In genomic region chr10:10540383-10540782, GRCh38 we compare ENCODE assay signal across 35 cellular contexts.
"Had no signal": no experiment of that assay in that cellular context is flagged by ENCODE, and none has a peak within 500 bp of the region (broad histone marks: within the 10 kb centered on the region; RNA-seq: fewer than 3 reads in every experiment).

No MANE protein-coding gene starts in this region.

- H3K4me3 Mint-ChIP-seq: activated CD4-positive, alpha-beta memory T cell treated with anti-CD3 and anti-CD28 coated beads for 36 hours; activated CD4-positive, alpha-beta T cell treated with anti-CD3 and anti-CD28 coated beads for 36 hours; activated CD4-positive, alpha-beta T cell treated with anti-CD3 and anti-CD28 coated beads, Interleukin-2, amount 10 ng/mL, durations not matched to agents 24 days and 14 days; activated CD8-positive, alpha-beta memory T cell treated with anti-CD3 and anti-CD28 coated beads, Interleukin-2, amount 10 ng/mL, durations not matched to agents 7 days and 5 days; activated CD8-positive, alpha-beta T cell treated with anti-CD3 and anti-CD28 coated beads, Interleukin-2, amount 10 ng/mL, durations not matched to agents 7 days and 5 days; activated naive CD4-positive, alpha-beta T cell treated with anti-CD3 and anti-CD28 coated beads for 36 hours; activated naive CD4-positive, alpha-beta T cell treated with anti-CD3 and anti-CD28 coated beads, Interleukin-2, amount 50 U/mL, for 24 hours; activated naive CD8-positive, alpha-beta T cell treated with anti-CD3 and anti-CD28 coated beads for 36 hours; activated naive CD8-positive, alpha-beta T cell treated with anti-CD3 and anti-CD28 coated beads, Interleukin-2, amount 50 U/mL, for 24 hours; activated T-helper 1 cell treated with anti-CD3 and anti-CD28 coated beads, Interleukin-12 subunit alpha, Interleukin-12 subunit beta, Interleukin-2, Interleukin-4 antibody, amounts not matched to agents 30 ng/mL and 10 ng/mL and 1 ng/mL, durations not matched to agents 14 hours and 24 hours and 36 hours; brain had no signal

- H3K9me3 Mint-ChIP-seq: activated CD4-positive, alpha-beta memory T cell treated with anti-CD3 and anti-CD28 coated beads for 36 hours; activated CD4-positive, alpha-beta T cell treated with anti-CD3 and anti-CD28 coated beads, Interleukin-2, amount 10 ng/mL, durations not matched to agents 24 days and 14 days; activated naive CD4-positive, alpha-beta T cell treated with anti-CD3 and anti-CD28 coated beads for 36 hours; activated naive CD4-positive, alpha-beta T cell treated with anti-CD3 and anti-CD28 coated beads, Interleukin-2, amount 50 U/mL, for 24 hours; activated naive CD8-positive, alpha-beta T cell treated with anti-CD3 and anti-CD28 coated beads for 36 hours; activated naive CD8-positive, alpha-beta T cell treated with anti-CD3 and anti-CD28 coated beads, Interleukin-2, amount 50 U/mL, for 24 hours; activated T-helper 1 cell treated with anti-CD3 and anti-CD28 coated beads, Interleukin-12 subunit alpha, Interleukin-12 subunit beta, Interleukin-2, Interleukin-4 antibody, amounts not matched to agents 30 ng/mL and 10 ng/mL and 1 ng/mL, durations not matched to agents 14 hours and 24 hours and 36 hours; activated T-helper 2 cell treated with anti-CD3 and anti-CD28 coated beads, Interferon-gamma antibody, Interleukin-2, Interleukin-4, amounts not matched to agents 10 μg/mL and 5 μg/mL and 100 μg/mL, durations not matched to agents 14 hours and 24 hours and 36 hours had no signal

- H3K27ac Mint-ChIP-seq: activated CD4-positive, alpha-beta memory T cell treated with anti-CD3 and anti-CD28 coated beads for 36 hours; activated CD4-positive, alpha-beta T cell treated with anti-CD3 and anti-CD28 coated beads for 36 hours; activated CD4-positive, alpha-beta T cell treated with anti-CD3 and anti-CD28 coated beads, Interleukin-2, amount 10 ng/mL, durations not matched to agents 24 days and 14 days; activated CD8-positive, alpha-beta memory T cell treated with anti-CD3 and anti-CD28 coated beads, Interleukin-2, amount 10 ng/mL, durations not matched to agents 7 days and 5 days; activated CD8-positive, alpha-beta T cell treated with anti-CD3 and anti-CD28 coated beads, Interleukin-2, amount 10 ng/mL, durations not matched to agents 7 days and 5 days; activated naive CD4-positive, alpha-beta T cell treated with anti-CD3 and anti-CD28 coated beads for 36 hours; activated naive CD4-positive, alpha-beta T cell treated with anti-CD3 and anti-CD28 coated beads, Interleukin-2, amount 50 U/mL, for 24 hours; activated naive CD8-positive, alpha-beta T cell treated with anti-CD3 and anti-CD28 coated beads for 36 hours; activated naive CD8-positive, alpha-beta T cell treated with anti-CD3 and anti-CD28 coated beads, Interleukin-2, amount 50 U/mL, for 24 hours; activated T-helper 1 cell treated with anti-CD3 and anti-CD28 coated beads, Interleukin-12 subunit alpha, Interleukin-12 subunit beta, Interleukin-2, Interleukin-4 antibody, amounts not matched to agents 30 ng/mL and 10 ng/mL and 1 ng/mL, durations not matched to agents 14 hours and 24 hours and 36 hours; activated T-helper 2 cell treated with anti-CD3 and anti-CD28 coated beads, Interferon-gamma antibody, Interleukin-2, Interleukin-4, amounts not matched to agents 10 μg/mL and 5 μg/mL and 100 μg/mL, durations not matched to agents 14 hours and 24 hours and 36 hours; brain had no signal

- H3K4me1 Mint-ChIP-seq: activated CD4-positive, alpha-beta T cell treated with anti-CD3 and anti-CD28 coated beads for 36 hours; activated CD4-positive, alpha-beta T cell treated with anti-CD3 and anti-CD28 coated beads, Interleukin-2, amount 10 ng/mL, durations not matched to agents 24 days and 14 days; activated CD8-positive, alpha-beta memory T cell treated with anti-CD3 and anti-CD28 coated beads, Interleukin-2, amount 10 ng/mL, durations not matched to agents 7 days and 5 days; activated naive CD4-positive, alpha-beta T cell treated with anti-CD3 and anti-CD28 coated beads, Interleukin-2, amount 50 U/mL, for 24 hours; activated naive CD8-positive, alpha-beta T cell treated with anti-CD3 and anti-CD28 coated beads for 36 hours; activated naive CD8-positive, alpha-beta T cell treated with anti-CD3 and anti-CD28 coated beads, Interleukin-2, amount 50 U/mL, for 24 hours had no signal

- H3K36me3 Mint-ChIP-seq: activated CD4-positive, alpha-beta memory T cell treated with anti-CD3 and anti-CD28 coated beads for 36 hours; activated CD8-positive, alpha-beta memory T cell treated with anti-CD3 and anti-CD28 coated beads, Interleukin-2, amount 10 ng/mL, durations not matched to agents 7 days and 5 days; activated naive CD4-positive, alpha-beta T cell treated with anti-CD3 and anti-CD28 coated beads, Interleukin-2, amount 50 U/mL, for 24 hours; activated naive CD8-positive, alpha-beta T cell treated with anti-CD3 and anti-CD28 coated beads for 36 hours; brain had no signal

- H3K4me1 ChIP-seq: adrenal gland, breast epithelium, colonic mucosa, esophagus squamous epithelium, gastroesophageal sphincter had no signal

- H3K36me3 ChIP-seq: adrenal gland, breast epithelium, cardiac muscle cell, colonic mucosa, esophagus squamous epithelium, gastroesophageal sphincter had no signal

- H3K27ac ChIP-seq: adrenal gland, breast epithelium, cardiac muscle cell, colonic mucosa, epithelial cell of prostate, esophagus squamous epithelium, gastroesophageal sphincter had no signal

- H3K27me3 Mint-ChIP-seq: activated naive CD8-positive, alpha-beta T cell treated with anti-CD3 and anti-CD28 coated beads, Interleukin-2, amount 50 U/mL, for 24 hours had no signal

- H3K27me3 ChIP-seq: adrenal gland, breast epithelium, cardiac muscle cell, colonic mucosa, esophagus squamous epithelium, gastroesophageal sphincter had no signal

- DNase-seq: activated CD4-positive, alpha-beta memory T cell treated with anti-CD3 and anti-CD28 coated beads for 36 hours; activated CD4-positive, alpha-beta T cell treated with anti-CD3 and anti-CD28 coated beads for 36 hours; activated CD4-positive, alpha-beta T cell treated with anti-CD3 and anti-CD28 coated beads, Interleukin-2, amount 10 ng/mL, durations not matched to agents 24 days and 14 days; activated CD4-positive, CD25-positive, alpha-beta regulatory T cell; activated CD4-positive, CD25-positive, alpha-beta regulatory T cell treated with anti-CD3 and anti-CD28 coated beads, Interleukin-2, amount 50 U/mL, for 72 hours; activated CD8-positive, alpha-beta memory T cell treated with anti-CD3 and anti-CD28 coated beads, Interleukin-2, amount 10 ng/mL, durations not matched to agents 7 days and 5 days; activated CD8-positive, alpha-beta memory T cell treated with anti-CD3 and anti-CD28 coated beads, Interleukin-2, amount 50 U/mL, for 4 hours; activated CD8-positive, alpha-beta T cell treated with anti-CD3 and anti-CD28 coated beads, Interleukin-2, amount 10 ng/mL, durations not matched to agents 7 days and 5 days; activated effector memory CD4-positive, alpha-beta T cell treated with anti-CD3 and anti-CD28 coated beads, Interleukin-2, amount 50 U/mL, for 16 hours; activated naive CD4-positive, alpha-beta T cell treated with anti-CD3 and anti-CD28 coated beads for 36 hours; activated naive CD8-positive, alpha-beta T cell treated with anti-CD3 and anti-CD28 coated beads for 36 hours; activated naive CD8-positive, alpha-beta T cell treated with anti-CD3 and anti-CD28 coated beads, Interleukin-2, amount 50 U/mL, for 24 hours; activated T-cell treated with anti-CD3 and anti-CD28 coated beads, Interleukin-2, amount 50 U/mL, for 1 hour; activated T-cell treated with anti-CD3 and anti-CD28 coated beads, Interleukin-2, amount 50 U/mL, for 48 hours; adrenal gland; amygdala; aorta; central memory CD4-positive, alpha-beta T cell; cerebellar nuclear complex; colonic mucosa; effector CD8-positive, alpha-beta T cell; esophagus squamous epithelium; foreskin melanocyte; head of caudate nucleus; T-helper 2 cell had no signal

- H3K9me3 ChIP-seq: adrenal gland, breast epithelium, colonic mucosa, esophagus squamous epithelium, gastroesophageal sphincter had no signal

- FAIRE-seq: endometrium, endothelial cell of umbilical vein had no signal

- ATAC-seq: activated CD4-positive, alpha-beta T cell treated with anti-CD3 and anti-CD28 coated beads for 36 hours; activated CD8-positive, alpha-beta memory T cell treated with anti-CD3 and anti-CD28 coated beads, Interleukin-2, amount 10 ng/mL, durations not matched to agents 7 days and 5 days; activated CD8-positive, alpha-beta T cell treated with anti-CD3 and anti-CD28 coated beads, Interleukin-2, amount 10 ng/mL, durations not matched to agents 7 days and 5 days; activated naive CD8-positive, alpha-beta T cell treated with anti-CD3 and anti-CD28 coated beads, Interleukin-2, amount 50 U/mL, for 24 hours; gastroesophageal sphincter had no signal

- H3K4me3 ChIP-seq: adrenal gland, breast epithelium, cardiac muscle cell, colonic mucosa, esophagus squamous epithelium, gastroesophageal sphincter had no signal
